ENCODE assay signal across 8 cellular contexts in the genomic region with DNA sequence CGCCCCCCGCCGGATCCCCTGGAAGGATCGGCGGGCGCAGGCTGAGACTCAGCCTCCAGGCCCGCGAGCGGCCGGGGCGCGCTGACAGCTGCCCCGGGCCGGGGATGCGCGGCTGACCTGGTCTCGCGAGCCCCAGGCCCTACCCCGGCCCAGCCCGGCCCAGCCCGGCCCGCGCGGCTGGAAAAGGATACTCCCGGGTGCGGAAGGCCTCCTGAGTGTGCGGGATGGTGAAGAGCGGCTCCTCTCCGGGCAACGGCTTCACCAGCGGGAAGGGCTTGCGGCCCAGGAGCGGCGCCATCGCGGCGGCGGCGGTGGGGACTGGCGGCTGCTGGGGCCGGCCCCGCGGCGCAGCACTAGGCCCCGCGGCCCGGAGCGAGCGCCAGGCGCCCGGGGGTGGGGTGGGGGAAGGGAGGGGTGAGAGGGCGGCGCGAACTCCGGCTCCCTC. TPM values are rescaled to one million over a fixed set of nuclear protein-coding genes. Genes with fewer than 3 reads are reported as not detected.
DNase-seq lines count a peak whose midpoint lies in the region; ATAC-seq, FAIRE-seq and TF ChIP-seq lines count a peak whose summit lies in the region.

No MANE protein-coding gene starts in this region.

- peaks cover 41% of the 10 kb centered on the region for H4K20me1 ChIP-seq in smooth muscle cell (ENCODE audit: low read depth)

- 2% methylated on average over 16 of the region's 55 CpGs for WGBS in smooth muscle cell (ENCODE audit: low lambda C conversion rate)

- no peaks in the 10 kb centered on the region for H3K9me3 ChIP-seq in iPS-20b (ENCODE audit: insufficient read depth, low read depth, low read length)
- H3K9me3 ChIP-seq in smooth muscle cell (replicated peaks; ENCODE audit: low read depth) = no peaks in the 10 kb centered on the region

- H3K27me3 ChIP-seq in iPS-20b (ENCODE audit: insufficient read depth, low read length) (no peaks in the 10 kb centered on the region), smooth muscle cell (ENCODE audit: low read depth) (no peaks in the 10 kb centered on the region)

- no peak for TF ChIP-seq CTCF in smooth muscle cell (IDR thresholded peaks at IDR 0.05; ENCODE audit: borderline replicate concordance, insufficient read depth, poor library complexity, severe bottlenecking)

- H3K27ac ChIP-seq in iPS-20b (ENCODE audit: low read length) (peak overlapping the region; percentile 84), smooth muscle cell (ENCODE audit: low read depth) (peak overlapping the region; percentile 54)

- peak overlapping the region; percentile 98 for H3K4me2 ChIP-seq in smooth muscle cell

- no peak for FAIRE-seq in GM12891 (lab: Jason Lieb, UNC)

- H3K36me3 ChIP-seq in iPS-20b (ENCODE audit: insufficient read depth, low read depth, low read length) (peaks cover 35% of the 10 kb centered on the region), smooth muscle cell (ENCODE audit: low read depth) (peaks cover 7% of the 10 kb centered on the region)

- H2AFZ ChIP-seq in smooth muscle cell (ENCODE audit: low read depth) = peak overlapping the region; percentile 68

- H3K4me1 ChIP-seq in iPS-20b (ENCODE audit: insufficient read depth, low read length) (peaks cover 12% of the 10 kb centered on the region; the same call in 1 of the 2 replicates), smooth muscle cell (ENCODE audit: low read depth) (peaks cover 23% of the 10 kb centered on the region)

- peaks cover 51% of the 10 kb centered on the region for H3K79me2 ChIP-seq in smooth muscle cell (ENCODE audit: low read depth)

- TF ChIP-seq POLR2A in GM12891 (IDR thresholded peaks at IDR 0.05; ENCODE audit: low read depth, low read length) = no peak

- DNase-seq in AG08395 (ENCODE audit: low spot score) = peak; percentile 60
- DNase-seq in GM12891 (ENCODE audit: insufficient read length, low spot score) = peak; percentile 51
- peak; percentile 60 for DNase-seq in NCI-H1105 treated with DMSO at 0.1 percent for 48 hours (lab: John Stamatoyannopoulos, UW)
- peak; percentile 77 for DNase-seq in astrocyte of the hippocampus (ENCODE audit: low read depth, low spot score)
- peak; percentile 73 for DNase-seq in smooth muscle cell (lab: John Stamatoyannopoulos, UW; ENCODE audit: unreplicated experiment)
- no peak for DNase-seq in occipital lobe (lab: John Stamatoyannopoulos, UW)

- H3F3A ChIP-seq in smooth muscle cell (ENCODE audit: low read depth) = peaks cover 14% of the 10 kb centered on the region

- H3K9ac ChIP-seq in iPS-20b (ENCODE audit: low read depth, low read length) = peak overlapping the region; percentile 89; the same call in 1 of the 2 replicates
- H3K9ac ChIP-seq in smooth muscle cell (ENCODE audit: low read depth) = peak overlapping the region; percentile 63

- H3K4me3 ChIP-seq in iPS-20b (ENCODE audit: low read length) = peak overlapping the region; percentile 82; the same call in 1 of the 2 replicates
- peak overlapping the region; percentile 97 for H3K4me3 ChIP-seq in smooth muscle cell

- ATAC-seq in HG02642 (IDR thresholded peaks at IDR 0.05; ENCODE audit: poor library complexity, unreplicated experiment) = peak; percentile 55

TF ChIP-seq in GM12891, 5 proteins besides CTCF, POLR2A, EP300 and RAD21:
- no peak for TF ChIP-seq POLR2AphosphoS5 (IDR thresholded peaks at IDR 0.05; ENCODE audit: low read depth, low read length)
- no peak for TF ChIP-seq SPI1 (IDR thresholded peaks at IDR 0.05; ENCODE audit: low read depth, low read length)
- no peak for TF ChIP-seq TAF1 (IDR thresholded peaks at IDR 0.05; ENCODE audit: low read depth, low read length)
- TF ChIP-seq POU2F2 (IDR thresholded peaks at IDR 0.05; ENCODE audit: low read depth, low read length) = no peak
TF ChIP-seq in GM12891: peak in this region for 0.

RNA-seq across cellular contexts. Expression of a gene that starts 0.4 kb away (rescaled TPM):
- polyA plus RNA-seq in GM12891 (2012; ENCODE audit: low read depth, missing spikeins) = 25.9 TPM
- 43.9 and 48.8 TPM in 2 replicates for total RNA-seq in smooth muscle cell
- polyA plus RNA-seq in smooth muscle cell = 20.1 and 23.9 TPM in 2 replicates
- total RNA-seq in occipital lobe = 53.0 TPM

RNA-seq across cellular contexts. Expression of a gene that starts 35.8 kb away (rescaled TPM):
- 40.6 TPM for polyA plus RNA-seq in GM12891 (2012; ENCODE audit: low read depth, missing spikeins)
- total RNA-seq in smooth muscle cell (16.0 and 31.9 TPM in 2 replicates), occipital lobe (9.4 TPM)
- polyA plus RNA-seq in smooth muscle cell = 30.7 and 37.9 TPM in 2 replicates

RNA-seq across cellular contexts. Expression of a gene that starts 56.7 kb away (rescaled TPM):
- polyA plus RNA-seq in GM12891 (2012; ENCODE audit: low read depth, missing spikeins) = 15.2 TPM
- total RNA-seq in smooth muscle cell (62.4 and 78.5 TPM in 2 replicates), occipital lobe (22.5 TPM)
- 57.7 and 67.6 TPM in 2 replicates for polyA plus RNA-seq in smooth muscle cell
